ENCODE assay signal across 8 cellular contexts in the genomic region with DNA sequence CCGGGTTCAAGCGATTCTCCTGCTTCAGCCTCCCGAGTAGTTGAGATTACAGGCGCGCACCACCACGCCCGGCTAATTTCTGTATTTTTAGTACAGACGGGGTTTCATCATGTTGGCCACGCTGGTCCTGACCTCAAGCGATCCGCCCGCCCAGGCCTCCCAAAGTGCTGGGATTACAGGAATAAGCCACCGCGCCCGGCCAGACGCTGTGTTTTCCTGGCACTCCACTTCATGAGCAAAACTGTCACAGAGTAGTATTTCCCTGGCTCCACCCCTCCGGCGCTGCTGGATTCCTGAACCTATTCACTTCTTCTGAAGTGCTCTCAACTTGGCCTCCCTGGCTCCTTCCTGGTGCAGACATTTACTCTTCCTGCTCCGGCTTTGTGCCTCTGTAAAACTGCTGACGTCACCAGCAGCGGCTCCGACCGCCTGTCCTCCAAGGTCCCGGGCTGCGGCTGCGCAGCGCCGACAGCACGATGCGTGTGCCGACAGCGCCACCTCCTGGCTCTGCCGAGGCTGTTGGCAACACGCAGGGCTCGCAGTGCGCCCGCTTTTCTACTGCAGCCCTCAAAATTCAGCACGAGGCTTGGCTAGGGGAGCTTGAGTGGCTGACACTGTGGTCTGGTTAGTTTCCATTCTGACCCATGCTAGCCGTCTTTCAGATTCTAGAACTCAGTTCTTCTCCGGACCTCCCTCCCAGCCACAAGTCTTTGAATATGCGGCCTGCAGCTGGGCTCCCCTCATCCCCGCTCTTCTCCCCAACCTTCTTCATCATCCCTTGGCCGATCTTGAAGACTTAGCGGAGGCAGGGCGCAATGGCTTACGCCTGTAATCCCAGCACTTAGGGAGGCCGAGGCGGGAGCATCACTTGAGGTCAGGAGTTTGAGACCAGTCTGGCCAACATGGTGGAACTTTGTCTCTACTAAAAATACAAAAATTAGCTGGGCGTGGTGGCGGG. TPM values are rescaled to one million over a fixed set of nuclear protein-coding genes. Genes with fewer than 3 reads are reported as not detected.
DNase-seq lines count a peak whose midpoint lies in the region; ATAC-seq and TF ChIP-seq lines count a peak whose summit lies in the region.

No MANE protein-coding gene starts in this region.

- H4K20me1 ChIP-seq in fibroblast of lung (ENCODE audit: control insufficient read depth, extremely low read depth, insufficient read depth, low read length) = no peaks in the 10 kb centered on the region

- H3K9me3 Mint-ChIP-seq in CD8-positive, alpha-beta memory T cell = no peaks in the 10 kb centered on the region
- H3K9me3 Mint-ChIP-seq in activated T-helper 1 cell treated with anti-CD3 and anti-CD28 coated beads, Interleukin-12 subunit alpha, Interleukin-12 subunit beta, Interleukin-2, Interleukin-4 antibody, amounts not matched to agents 30 ng/mL and 10 ng/mL and 1 ng/mL, durations not matched to agents 14 hours and 24 hours and 36 hours = no peaks in the 10 kb centered on the region
- H3K9me3 Mint-ChIP-seq in naive thymus-derived CD8-positive, alpha-beta T cell = no peaks in the 10 kb centered on the region
- H3K9me3 Mint-ChIP-seq in stimulated activated effector memory CD8-positive, alpha-beta T cell treated with anti-CD3 and anti-CD28 coated beads, Interleukin-12 subunit alpha, Interleukin-12 subunit beta, amount 100 ng/mL, for 72 hours = no peaks in the 10 kb centered on the region

- H3K4me1 Mint-ChIP-seq in CD8-positive, alpha-beta memory T cell = peaks cover 9 to 15% (median 13%) of the 10 kb centered on the region in 3 donors
- H3K4me1 Mint-ChIP-seq in activated T-helper 1 cell treated with anti-CD3 and anti-CD28 coated beads, Interleukin-12 subunit alpha, Interleukin-12 subunit beta, Interleukin-2, Interleukin-4 antibody, amounts not matched to agents 30 ng/mL and 10 ng/mL and 1 ng/mL, durations not matched to agents 14 hours and 24 hours and 36 hours (ENCODE audit: low read depth) = peaks cover 10% of the 10 kb centered on the region
- peaks cover 6 to 19% (median 10%) of the 10 kb centered on the region in 4 donors for H3K4me1 Mint-ChIP-seq in naive thymus-derived CD8-positive, alpha-beta T cell
- H3K4me1 Mint-ChIP-seq in stimulated activated effector memory CD8-positive, alpha-beta T cell treated with anti-CD3 and anti-CD28 coated beads, Interleukin-12 subunit alpha, Interleukin-12 subunit beta, amount 100 ng/mL, for 72 hours = peaks cover 8% of the 10 kb centered on the region

- H3K36me3 Mint-ChIP-seq in CD8-positive, alpha-beta memory T cell = peaks cover 0 to 2% (median 0%) of the 10 kb centered on the region in 3 donors
- H3K36me3 Mint-ChIP-seq in activated T-helper 1 cell treated with anti-CD3 and anti-CD28 coated beads, Interleukin-12 subunit alpha, Interleukin-12 subunit beta, Interleukin-2, Interleukin-4 antibody, amounts not matched to agents 30 ng/mL and 10 ng/mL and 1 ng/mL, durations not matched to agents 14 hours and 24 hours and 36 hours (ENCODE audit: low read depth) = peaks cover 5% of the 10 kb centered on the region
- no peaks in the 10 kb centered on the region for H3K36me3 Mint-ChIP-seq in naive thymus-derived CD8-positive, alpha-beta T cell
- no peaks in the 10 kb centered on the region for H3K36me3 Mint-ChIP-seq in stimulated activated effector memory CD8-positive, alpha-beta T cell treated with anti-CD3 and anti-CD28 coated beads, Interleukin-12 subunit alpha, Interleukin-12 subunit beta, amount 100 ng/mL, for 72 hours

- H3K9ac ChIP-seq in fibroblast of lung (ENCODE audit: insufficient read depth, low read length) = peak overlapping the region; percentile 40

- peak overlapping the region; percentile 20 for H3K27ac ChIP-seq in CD8-positive, alpha-beta memory T cell (ENCODE audit: low read depth, low read length)
- H3K27ac ChIP-seq in fibroblast of lung (ENCODE audit: insufficient read depth, low read length) = peak overlapping the region; percentile 76

- H3K79me2 ChIP-seq in fibroblast of lung (ENCODE audit: control insufficient read depth, insufficient read depth, low read length) = no peaks in the 10 kb centered on the region

- peaks cover 5% of the 10 kb centered on the region for H3K4me1 ChIP-seq in CD8-positive, alpha-beta memory T cell (ENCODE audit: insufficient read depth, low read length)
- H3K4me1 ChIP-seq in fibroblast of lung (ENCODE audit: control insufficient read depth, extremely low read depth, insufficient read depth, low read length) = no peaks in the 10 kb centered on the region

- H3K27me3 Mint-ChIP-seq in CD8-positive, alpha-beta memory T cell = no peaks in the 10 kb centered on the region
- H3K27me3 Mint-ChIP-seq in activated T-helper 1 cell treated with anti-CD3 and anti-CD28 coated beads, Interleukin-12 subunit alpha, Interleukin-12 subunit beta, Interleukin-2, Interleukin-4 antibody, amounts not matched to agents 30 ng/mL and 10 ng/mL and 1 ng/mL, durations not matched to agents 14 hours and 24 hours and 36 hours (ENCODE audit: insufficient read depth) = peaks cover 4% of the 10 kb centered on the region
- peaks cover 0 to 2% (median 0%) of the 10 kb centered on the region in 5 donors for H3K27me3 Mint-ChIP-seq in naive thymus-derived CD8-positive, alpha-beta T cell

- peak; percentile 82 for ATAC-seq in GM21447 (IDR thresholded peaks at IDR 0.05; ENCODE audit: unreplicated experiment)
- peak; percentile 95 to 97 for ATAC-seq in naive thymus-derived CD8-positive, alpha-beta T cell
- peak; percentile 99 for ATAC-seq in stimulated activated effector memory CD8-positive, alpha-beta T cell treated with anti-CD3 and anti-CD28 coated beads, Interleukin-12 subunit alpha, Interleukin-12 subunit beta, amount 100 ng/mL, for 72 hours

- H3K4me3 Mint-ChIP-seq in CD8-positive, alpha-beta memory T cell = peak overlapping the region; percentile 51 to 90 (median 87)
- H3K4me3 Mint-ChIP-seq in activated T-helper 1 cell treated with anti-CD3 and anti-CD28 coated beads, Interleukin-12 subunit alpha, Interleukin-12 subunit beta, Interleukin-2, Interleukin-4 antibody, amounts not matched to agents 30 ng/mL and 10 ng/mL and 1 ng/mL, durations not matched to agents 14 hours and 24 hours and 36 hours = peak overlapping the region; percentile 54
- peak overlapping the region; percentile 66 to 89 (median 84) for H3K4me3 Mint-ChIP-seq in naive thymus-derived CD8-positive, alpha-beta T cell
- H3K4me3 Mint-ChIP-seq in stimulated activated effector memory CD8-positive, alpha-beta T cell treated with anti-CD3 and anti-CD28 coated beads, Interleukin-12 subunit alpha, Interleukin-12 subunit beta, amount 100 ng/mL, for 72 hours = peak overlapping the region; percentile 50

- intact Hi-C loops in activated T-helper 1 cell treated with anti-CD3 and anti-CD28 coated beads, Interleukin-12 subunit alpha, Interleukin-12 subunit beta, Interleukin-2, Interleukin-4 antibody, amounts not matched to agents 30 ng/mL and 10 ng/mL and 1 ng/mL, durations not matched to agents 14 hours and 24 hours and 36 hours (cut with micrococcal nuclease) = loop anchor here (1.0 kb wide), 6 partner anchors 58 to 774 kb away; no protein-coding TSS in a partner anchor

- no peaks in the 10 kb centered on the region for H3K27me3 ChIP-seq in CD8-positive, alpha-beta memory T cell (ENCODE audit: insufficient read depth, low read length, poor library complexity, severe bottlenecking)
- no peaks in the 10 kb centered on the region for H3K27me3 ChIP-seq in fibroblast of lung (ENCODE audit: control insufficient read depth, insufficient read depth, low read length)

- no peaks in the 10 kb centered on the region for H3K9me3 ChIP-seq in CD8-positive, alpha-beta memory T cell (ENCODE audit: low read length)
- no peaks in the 10 kb centered on the region for H3K9me3 ChIP-seq in fibroblast of lung (ENCODE audit: control insufficient read depth, insufficient read depth, low read depth, low read length)

- peak overlapping the region; percentile 23 for H3K4me2 ChIP-seq in fibroblast of lung (ENCODE audit: extremely low read depth, insufficient read depth, low read length)

- peak overlapping the region; percentile 60 for H3K4me3 ChIP-seq in CD8-positive, alpha-beta memory T cell (ENCODE audit: low read length)
- H3K4me3 ChIP-seq in LNCaP clone FGC (ENCODE audit: low read depth, low read length) (no peak overlapping the region), fibroblast of lung (replicated peaks in 1 of 4; ENCODE audit: control extremely low read depth in 1 of 4, insufficient read depth in 1 of 4, low read depth in 3 of 4, low read length in 4 of 4) (peak overlapping the region in 2 of 4 experiments; percentile 32 to 42)

- peak; percentile 88 to 94 (median 89) for DNase-seq in CD8-positive, alpha-beta memory T cell
- DNase-seq in LNCaP clone FGC (ENCODE audit: low read depth) (peak; percentile 89), RPMI7951 (ENCODE audit: low read depth) (peak; percentile 93), fibroblast of lung (ENCODE audit: low read depth in 2 of 2) (peak; percentile 94)
- DNase-seq in activated T-helper 1 cell treated with anti-CD3 and anti-CD28 coated beads, Interleukin-12 subunit alpha, Interleukin-12 subunit beta, Interleukin-2, Interleukin-4 antibody, amounts not matched to agents 30 ng/mL and 10 ng/mL and 1 ng/mL, durations not matched to agents 14 hours and 24 hours and 36 hours (ENCODE audit: low spot score) = peak; percentile 89
- DNase-seq in naive thymus-derived CD8-positive, alpha-beta T cell = peak; percentile 80 to 95 (median 92)
- DNase-seq in stimulated activated effector memory CD8-positive, alpha-beta T cell treated with anti-CD3 and anti-CD28 coated beads, Interleukin-12 subunit alpha, Interleukin-12 subunit beta, amount 100 ng/mL, for 72 hours (ENCODE audit: low spot score in 2 of 2) = peak; percentile 91

- POLR2A ChIA-PET in CD8-positive, alpha-beta memory T cell (lab: Charles Lee) = no interaction called here
- POLR2A ChIA-PET in naive thymus-derived CD8-positive, alpha-beta T cell (lab: Charles Lee) = interaction anchor here (0.6 to 1.0 kb wide), 3 partner anchors 384 to 497 kb away, joined by 3 read pairs; no protein-coding TSS in a partner anchor

- TF ChIP-seq CTCF in LNCaP clone FGC (IDR thresholded peaks at IDR 0.05; ENCODE audit: control insufficient read depth, extremely low read depth, insufficient read depth) (peak; percentile 97), fibroblast of lung (conservative IDR thresholded peaks at IDR 0.05 in 1 of 2, IDR thresholded peaks at IDR 0.05 in 1 of 2; ENCODE audit: low read depth in 1 of 2, low read length in 2 of 2) (peak; percentile 86 to 95)

- H2AFZ ChIP-seq in fibroblast of lung (ENCODE audit: low read length) = peak overlapping the region; percentile 86

- no peaks in the 10 kb centered on the region for H3K36me3 ChIP-seq in CD8-positive, alpha-beta memory T cell (ENCODE audit: insufficient read depth, low read length)
- H3K36me3 ChIP-seq in fibroblast of lung (ENCODE audit: control insufficient read depth, insufficient read depth, low read length) = no peaks in the 10 kb centered on the region

- H3K27ac Mint-ChIP-seq in CD8-positive, alpha-beta memory T cell = peak overlapping the region; percentile 52 to 98 (median 93)
- H3K27ac Mint-ChIP-seq in activated T-helper 1 cell treated with anti-CD3 and anti-CD28 coated beads, Interleukin-12 subunit alpha, Interleukin-12 subunit beta, Interleukin-2, Interleukin-4 antibody, amounts not matched to agents 30 ng/mL and 10 ng/mL and 1 ng/mL, durations not matched to agents 14 hours and 24 hours and 36 hours = peak overlapping the region; percentile 83
- H3K27ac Mint-ChIP-seq in naive thymus-derived CD8-positive, alpha-beta T cell = peak overlapping the region; percentile 92 to 97 (median 96)
- peak overlapping the region; percentile 65 for H3K27ac Mint-ChIP-seq in stimulated activated effector memory CD8-positive, alpha-beta T cell treated with anti-CD3 and anti-CD28 coated beads, Interleukin-12 subunit alpha, Interleukin-12 subunit beta, amount 100 ng/mL, for 72 hours

- CTCF ChIA-PET in CD8-positive, alpha-beta memory T cell (lab: Charles Lee) = interaction anchor here (0.7 to 1.9 kb wide), 16 partner anchors 11 to 772 kb away, joined by 3 to 13 read pairs (median 4); no protein-coding TSS in a partner anchor

RNA-seq across cellular contexts. Expression of a gene that starts 36.6 kb away (rescaled TPM):
- 10 to 100 TPM; 43.1 to 48.3 TPM for total RNA-seq in CD8-positive, alpha-beta memory T cell
- polyA plus RNA-seq in CD8-positive, alpha-beta memory T cell = 102 TPM
- 11.1 and 14.1 TPM in 2 replicates for total RNA-seq in RPMI7951 (2014; rRNA removed; shearing (Covaris generic))
- total RNA-seq in activated T-helper 1 cell treated with anti-CD3 and anti-CD28 coated beads, Interleukin-12 subunit alpha, Interleukin-12 subunit beta, Interleukin-2, Interleukin-4 antibody, amounts not matched to agents 30 ng/mL and 10 ng/mL and 1 ng/mL, durations not matched to agents 14 hours and 24 hours and 36 hours = 52.4 and 53.5 TPM in 2 replicates
- 32.4 and 42.3 TPM in 2 replicates for total RNA-seq in fibroblast of lung
- polyA plus RNA-seq in fibroblast of lung = 15.6 and 22.5 TPM in 2 replicates
- polyA plus RNA-seq in fibroblast of lung (2012) = 22.1 and 29.8 TPM in 2 replicates
- polyA minus RNA-seq in fibroblast of lung (ENCODE audit: low replicate concordance) = 32.4 and 37.5 TPM in 2 replicates
- total RNA-seq in naive thymus-derived CD8-positive, alpha-beta T cell = 100 to 1,000 TPM; 215 to 231 TPM
- polyA plus RNA-seq in naive thymus-derived CD8-positive, alpha-beta T cell = 10 to 100 TPM; 44.6 to 89.5 (median 72.0) TPM
